In genomic region chr6:33587529-33588215, GRCh38 we compare ENCODE assay signal across 18 cellular contexts.
"Had no signal": no experiment of that assay in that cellular context is flagged by ENCODE, and none has a peak within 500 bp of the region (broad histone marks: within the 10 kb centered on the region; RNA-seq: fewer than 3 reads in every experiment).

No MANE protein-coding gene starts in this region.

- DNase-seq: activated CD4-positive, CD25-positive, alpha-beta regulatory T cell treated with anti-CD3 and anti-CD28 coated beads, Interleukin-2, amount 50 U/mL, for 72 hours; activated naive CD4-positive, alpha-beta T cell treated with Interleukin-2 at 50 U/mL for 16 hours; activated naive CD8-positive, alpha-beta T cell treated with anti-CD3 and anti-CD28 coated beads, Interleukin-2, amount 50 U/mL, for 24 hours; dermis blood vessel endothelial cell; hippocampal formation; left ventricle myocardium superior; mesendoderm; SW 1271; trophoblast cell had no signal

- H3K4me1 ChIP-seq: breast epithelium, prostate gland had no signal

- H3K9me3 ChIP-seq: ascending aorta, breast epithelium, gastroesophageal sphincter, prostate gland, suprapubic skin had no signal

- H3K27me3 Mint-ChIP-seq: stimulated activated naive CD8-positive, alpha-beta T cell treated with anti-CD3 and anti-CD28 coated beads, Interleukin-15, Interleukin-2, amounts not matched to agents 100 ng/mL and 50 ng/mL, for 24 hours had no signal

- H3K27ac ChIP-seq: ascending aorta, breast epithelium, gastroesophageal sphincter, prostate gland, suprapubic skin had no signal

- H3K9me3 Mint-ChIP-seq: activated naive CD8-positive, alpha-beta T cell treated with anti-CD3 and anti-CD28 coated beads, Interleukin-2, amount 50 U/mL, for 24 hours; activated T-helper 1 cell treated with anti-CD3 and anti-CD28 coated beads, Interleukin-12 subunit alpha, Interleukin-12 subunit beta, Interleukin-2, Interleukin-4 antibody, amounts not matched to agents 30 ng/mL and 10 ng/mL and 1 ng/mL, durations not matched to agents 14 hours and 24 hours and 36 hours; nephron; stimulated activated naive CD8-positive, alpha-beta T cell treated with anti-CD3 and anti-CD28 coated beads, Interleukin-15, Interleukin-2, amounts not matched to agents 100 ng/mL and 50 ng/mL, for 24 hours had no signal

- ATAC-seq: activated naive CD8-positive, alpha-beta T cell treated with anti-CD3 and anti-CD28 coated beads, Interleukin-2, amount 50 U/mL, for 24 hours; gastroesophageal sphincter; left ventricle myocardium superior; sciatic nerve had no signal

- H3K27me3 ChIP-seq: ascending aorta, breast epithelium, suprapubic skin had no signal

- H3K27ac Mint-ChIP-seq: nephron had no signal

- H3K4me3 ChIP-seq: ascending aorta, breast epithelium, gastroesophageal sphincter, prostate gland, suprapubic skin had no signal

- H3K4me3 Mint-ChIP-seq: activated naive CD8-positive, alpha-beta T cell treated with anti-CD3 and anti-CD28 coated beads, Interleukin-2, amount 50 U/mL, for 24 hours; activated T-helper 1 cell treated with anti-CD3 and anti-CD28 coated beads, Interleukin-12 subunit alpha, Interleukin-12 subunit beta, Interleukin-2, Interleukin-4 antibody, amounts not matched to agents 30 ng/mL and 10 ng/mL and 1 ng/mL, durations not matched to agents 14 hours and 24 hours and 36 hours; nephron; stimulated activated naive CD8-positive, alpha-beta T cell treated with anti-CD3 and anti-CD28 coated beads, Interleukin-15, Interleukin-2, amounts not matched to agents 100 ng/mL and 50 ng/mL, for 24 hours had no signal
